Comparison of ENCODE assay signal across 1 cellular context in the genomic region with DNA sequence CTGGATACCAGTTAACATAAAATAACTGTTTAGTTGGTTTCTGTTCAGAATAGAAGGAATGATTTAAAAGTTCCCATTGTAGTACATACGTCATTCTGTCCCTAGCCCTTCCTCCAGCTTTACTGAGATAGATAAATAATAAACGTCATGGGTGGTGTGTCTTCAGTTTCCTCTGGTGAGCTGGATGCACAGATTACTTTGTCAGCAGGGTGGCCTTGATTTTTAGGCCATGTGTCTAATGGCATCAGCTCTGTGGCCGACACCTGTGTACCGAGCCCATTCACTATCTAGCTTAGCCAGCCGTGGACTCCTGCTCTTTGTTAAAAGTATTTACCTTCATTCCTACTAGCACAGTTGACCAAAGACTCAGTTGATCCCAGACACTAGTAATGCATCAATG.
TF ChIP-seq lines count a peak whose summit lies in the region.
"Not testable (repeated sequence)": the region's sequence is repeated elsewhere in the genome, so short reads cannot be mapped to it uniquely, and the experiment has no call there.

No MANE protein-coding gene starts in this region.

TF ChIP-seq in HepG2, 621 proteins besides CTCF, POLR2A, EP300 and RAD21 (continued from another document):
- TF ChIP-seq, protein P1, sequence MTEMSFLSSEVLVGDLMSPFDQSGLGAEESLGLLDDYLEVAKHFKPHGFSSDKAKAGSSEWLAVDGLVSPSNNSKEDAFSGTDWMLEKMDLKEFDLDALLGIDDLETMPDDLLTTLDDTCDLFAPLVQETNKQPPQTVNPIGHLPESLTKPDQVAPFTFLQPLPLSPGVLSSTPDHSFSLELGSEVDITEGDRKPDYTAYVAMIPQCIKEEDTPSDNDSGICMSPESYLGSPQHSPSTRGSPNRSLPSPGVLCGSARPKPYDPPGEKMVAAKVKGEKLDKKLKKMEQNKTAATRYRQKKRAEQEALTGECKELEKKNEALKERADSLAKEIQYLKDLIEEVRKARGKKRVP (CRISPR knock-in tag; IDR thresholded peaks at IDR 0.05), result 0 out of 4 replicates have a peak, but pooled peaks of 1 of the 2 experiments have one; percentile 27
- TF ChIP-seq HOXA3 (CRISPR knock-in tag; IDR thresholded peaks at IDR 0.05) (peak; percentile 47; the same call in 1 of the 2 replicates), FOXA1 (CRISPR knock-in tag; IDR thresholded peaks at IDR 0.05) (0 out of 2 replicates have a peak, but pooled peaks have one; percentile 7), ATF1 (CRISPR knock-in tag; IDR thresholded peaks at IDR 0.05) (0 out of 2 replicates have a peak, but pooled peaks have one; percentile 27), GFI1 (CRISPR knock-in tag; IDR thresholded peaks at IDR 0.05; ENCODE audit: borderline replicate concordance) (peak; percentile 73)
- TF ChIP-seq FOXA1 (IDR thresholded peaks at IDR 0.05), result not testable (repeated sequence)
